In the genomic region with DNA sequence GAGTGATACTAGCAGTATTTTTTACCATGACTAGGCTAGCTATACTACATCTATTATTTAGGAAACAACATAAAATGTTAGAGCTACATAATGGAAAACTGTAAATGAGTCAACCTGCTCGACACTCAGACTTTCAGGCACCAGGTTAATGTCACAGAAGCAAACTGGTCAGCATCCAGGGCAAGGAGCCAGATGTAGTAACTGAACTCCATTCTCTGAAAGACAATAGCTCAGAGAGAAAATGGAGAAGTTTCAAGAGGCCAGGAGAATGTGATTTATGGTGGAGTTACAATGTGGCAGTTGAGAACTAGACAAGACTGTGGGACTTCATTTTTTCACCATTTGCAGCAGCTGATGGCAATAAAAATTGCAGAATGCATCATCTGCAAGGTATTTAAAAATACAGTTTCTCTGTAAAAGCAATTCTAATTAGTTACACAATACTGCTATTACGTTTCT, we compare ENCODE assay signal across 9 cellular contexts.
DNase-seq lines count a peak whose midpoint lies in the region; ATAC-seq, FAIRE-seq and TF ChIP-seq lines count a peak whose summit lies in the region.
"Had no signal": no experiment of that assay in that cellular context is flagged by ENCODE, and none has a peak within 500 bp of the region (broad histone marks: within the 10 kb centered on the region; RNA-seq: fewer than 3 reads in every experiment).

No MANE protein-coding gene starts in this region.

- TF ChIP-seq POLR2A in endothelial cell of umbilical vein (IDR thresholded peaks at IDR 0.05; ENCODE audit: low read depth, low read length) = no peak
- TF ChIP-seq POLR2A in thyroid gland (IDR thresholded peaks at IDR 0.05) = no peak

- POLR2A ChIA-PET in endothelial cell of umbilical vein (lab: Charles Lee) = no interaction called here

- H3K4me1 ChIP-seq in endothelial cell of umbilical vein (ENCODE audit: control insufficient read depth, extremely low read depth, insufficient read depth, low read length) (peaks cover 6% of the 10 kb centered on the region), thyroid gland (peaks cover 2 to 5% of the 10 kb centered on the region in 2 donors)

- H2AFZ ChIP-seq in endothelial cell of umbilical vein (ENCODE audit: low read depth, low read length) = peak overlapping the region; percentile 17

- H3K4me3 ChIP-seq in endothelial cell of umbilical vein (replicated peaks in 1 of 3; ENCODE audit: insufficient read depth in 1 of 3, low read depth in 1 of 3, low read length in 3 of 3) = no peak overlapping the region
- no peak overlapping the region for H3K4me3 ChIP-seq in thyroid gland (replicated peaks in 1 of 3)

- no peak overlapping the region for H3K9ac ChIP-seq in endothelial cell of umbilical vein (replicated peaks; ENCODE audit: extremely low read depth, insufficient read depth, low read length)

- no peak overlapping the region for H3K4me2 ChIP-seq in endothelial cell of umbilical vein (ENCODE audit: insufficient read depth, low read length)

- no peaks in the 10 kb centered on the region for H3K9me1 ChIP-seq in endothelial cell of umbilical vein (replicated peaks; ENCODE audit: control insufficient read depth, extremely low read depth, insufficient read depth, low read length)

- CTCF ChIA-PET in endothelial cell of umbilical vein (lab: Charles Lee) = interaction anchor here (1.0 to 1.9 kb wide), 3 partner anchors 11 to 21 kb away, joined by 3 to 6 read pairs (median 4); no protein-coding TSS in a partner anchor

- intact Hi-C loops in endothelial cell of umbilical vein (cut with micrococcal nuclease) = no loop called here
- intact Hi-C loops in thyroid gland (cut with DNase I) = no loop called here

- H3K27me3 ChIP-seq in endothelial cell of umbilical vein (ENCODE audit: control insufficient read depth in 2 of 2, insufficient read depth in 2 of 2, low read length in 2 of 2) (no peaks in the 10 kb centered on the region), thyroid gland (no peaks in the 10 kb centered on the region)

- ATAC-seq in HG03196 (IDR thresholded peaks at IDR 0.05; ENCODE audit: unreplicated experiment) = no peak

- no peaks in the 10 kb centered on the region for H3K9me3 ChIP-seq in endothelial cell of umbilical vein (replicated peaks; ENCODE audit: control insufficient read depth, insufficient read depth, low read length)
- H3K9me3 ChIP-seq in thyroid gland = no peaks in the 10 kb centered on the region

- dilution Hi-C loops in endothelial cell of umbilical vein (cut with MboI; ENCODE audit: extremely low pct_ligation_motif_present, low sequenced_read_pairs) = no loop called here

- peak; percentile 72 for FAIRE-seq in endothelial cell of umbilical vein (lab: Jason Lieb, UNC)

- TF ChIP-seq CTCF in endothelial cell of umbilical vein (IDR thresholded peaks at IDR 0.05; ENCODE audit: extremely low read depth in 1 of 2, insufficient read depth in 1 of 2, low read depth in 1 of 2, low read length in 2 of 2) (no peak), thyroid gland (IDR thresholded peaks at IDR 0.05) (no peak)

- no peaks in the 10 kb centered on the region for H4K20me1 ChIP-seq in endothelial cell of umbilical vein (replicated peaks; ENCODE audit: control insufficient read depth, extremely low read depth, insufficient read depth, low read length)

- BruUV-seq in endothelial cell of umbilical vein (replicated peaks; lab: Mats Ljungman, UMichigan) = no TSS peak

- no peak overlapping the region for H3K27ac ChIP-seq in endothelial cell of umbilical vein (ENCODE audit: insufficient read depth, low read depth, low read length)
- no peak overlapping the region for H3K27ac ChIP-seq in thyroid gland

- 24 to 39% methylated on average over 2 of the region's 2 CpGs for WGBS in thyroid gland, 2 donors

- H3K79me2 ChIP-seq in endothelial cell of umbilical vein (ENCODE audit: control insufficient read depth, insufficient read depth, low read length) = no peaks in the 10 kb centered on the region

- peak; percentile 15 for DNase-seq in NCI-H510A treated with DMSO at 0.1 percent for 48 hours (lab: John Stamatoyannopoulos, UW)
- DNase-seq in NCI-H510A (lab: John Stamatoyannopoulos, UW) = no peak
- peak; percentile 11 for DNase-seq in NCI-H226
- DNase-seq in endothelial cell of umbilical vein (ENCODE audit: low read depth, low spot score) = peak; percentile 96
- DNase-seq in thyroid gland = peak; percentile 65
- no peak for DNase-seq in HuH-7.5 (ENCODE audit: low spot score)
- no peak for DNase-seq in AG08396 (ENCODE audit: low spot score)
- DNase-seq: NCI-H82 had no signal

- H3K36me3 ChIP-seq in endothelial cell of umbilical vein (ENCODE audit: control insufficient read depth in 2 of 2, extremely low read depth in 1 of 2, insufficient read depth in 2 of 2, low read length in 2 of 2) (no peaks in the 10 kb centered on the region), thyroid gland (no peaks in the 10 kb centered on the region)

TF ChIP-seq in endothelial cell of umbilical vein, 7 proteins besides CTCF, POLR2A, EP300 and RAD21:
- TF ChIP-seq JUN (IDR thresholded peaks at IDR 0.05; ENCODE audit: borderline replicate concordance, insufficient read depth, insufficient read length, low read depth) (peak; percentile 31), GATA2 (IDR thresholded peaks at IDR 0.05; ENCODE audit: insufficient read depth, insufficient read length, low read depth, low read length) (no peak)

Comparison
In these comparisons a context has a peak if more than half of its experiments do, and no peak if none do; other contexts are left out.
1. DNase-seq: peak in NCI-H510A treated with DMSO at 0.1 percent for 48 hours (single experiment), NCI-H226 (single experiment), endothelial cell of umbilical vein (single experiment) and thyroid gland (2 of 2); none in NCI-H510A (single experiment), HuH-7.5 (single experiment) and AG08396 (single experiment).